ENCODE assay signal across 9 cellular contexts in the genomic region with DNA sequence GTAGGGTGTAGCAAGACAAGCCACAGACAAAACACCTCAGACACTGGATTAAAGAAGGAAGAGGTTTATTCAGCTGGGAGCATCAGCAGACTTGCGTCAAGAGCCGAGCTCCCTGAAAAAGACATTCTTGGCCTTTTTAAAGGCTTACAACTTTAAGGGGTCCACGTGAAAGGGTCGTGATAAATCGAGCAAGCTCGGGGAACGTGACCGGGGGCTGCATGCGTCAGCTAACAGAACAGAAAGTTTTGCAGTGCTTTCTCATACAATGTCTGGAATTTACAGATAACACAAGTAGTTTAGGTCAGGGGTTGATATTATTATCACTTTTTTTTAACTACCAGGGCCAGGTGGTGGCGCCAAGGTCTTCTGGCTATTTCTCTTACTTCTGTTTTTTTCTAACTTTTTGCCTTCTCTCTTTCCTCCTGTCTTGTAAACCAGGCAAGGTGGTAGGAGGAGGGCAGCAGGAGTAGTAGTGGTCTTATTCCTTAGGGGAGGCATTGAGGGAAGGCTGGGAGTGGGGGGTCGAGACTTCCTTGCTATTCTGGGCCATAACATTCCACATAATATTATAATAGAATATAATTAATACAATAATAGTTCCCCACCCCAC. TPM values are rescaled to one million over a fixed set of nuclear protein-coding genes. Genes with fewer than 3 reads are reported as not detected.
DNase-seq lines count a peak whose midpoint lies in the region; ATAC-seq and TF ChIP-seq lines count a peak whose summit lies in the region.
"Had no signal": no experiment of that assay in that cellular context is flagged by ENCODE, and none has a peak within 500 bp of the region (broad histone marks: within the 10 kb centered on the region; RNA-seq: fewer than 3 reads in every experiment).

No MANE protein-coding gene starts in this region.

- no peak for TF ChIP-seq POLR2A in gastroesophageal sphincter (IDR thresholded peaks at IDR 0.05)

- H3K4me3 ChIP-seq in gastroesophageal sphincter, result peak overlapping the region in 1 of 2 donors; percentile 46

- H3K4me1 ChIP-seq in gastroesophageal sphincter, result peaks cover 0 to 61% (median 12%) of the 10 kb centered on the region in 3 donors

- WGBS in gastroesophageal sphincter (ENCODE audit: low coverage in 1 of 2), 2 donors, result 67 to 79% methylated on average over 6 to 11 of the region's 11 CpGs

- no peak for ATAC-seq in gastroesophageal sphincter
- peak; percentile 26 to 47 for ATAC-seq in stimulated activated naive B cell treated with anti-CD40 and anti-IgM and Interleukin-4, amounts not matched to agents 10 μg/mL and 1 μg/mL and 100 μg/mL, for 72 hours (replicated peaks)

- no peaks in the 10 kb centered on the region for H3K9me3 ChIP-seq in gastroesophageal sphincter

- no peaks in the 10 kb centered on the region for H3K27me3 Mint-ChIP-seq in stimulated activated naive B cell treated with anti-CD40 and anti-IgM and Interleukin-4, amounts not matched to agents 10 μg/mL and 1 μg/mL and 100 μg/mL, for 72 hours
- H3K27me3 Mint-ChIP-seq: CD4-positive, alpha-beta memory T cell had no signal

- H3K9me3 Mint-ChIP-seq in stimulated activated naive B cell treated with anti-CD40 and anti-IgM and Interleukin-4, amounts not matched to agents 10 μg/mL and 1 μg/mL and 100 μg/mL, for 72 hours, result no peaks in the 10 kb centered on the region
- H3K9me3 Mint-ChIP-seq: CD4-positive, alpha-beta memory T cell had no signal

- TF ChIP-seq EP300 in gastroesophageal sphincter (IDR thresholded peaks at IDR 0.05), result no peak

- no peaks in the 10 kb centered on the region for H3K27me3 ChIP-seq in gastroesophageal sphincter

- H3K27ac ChIP-seq in gastroesophageal sphincter, result peak overlapping the region; percentile 12 to 87 (median 86)

- H3K4me3 Mint-ChIP-seq in stimulated activated naive B cell treated with anti-CD40 and anti-IgM and Interleukin-4, amounts not matched to agents 10 μg/mL and 1 μg/mL and 100 μg/mL, for 72 hours, result peak overlapping the region; percentile 61 to 73
- H3K4me3 Mint-ChIP-seq: CD4-positive, alpha-beta memory T cell had no signal

- TF ChIP-seq CTCF in gastroesophageal sphincter (IDR thresholded peaks at IDR 0.05), result no peak

- no peaks in the 10 kb centered on the region for H3K36me3 ChIP-seq in gastroesophageal sphincter

- DNase-seq in SIG-M5 treated with dmso at 0.1 percent for 504 hours (lab: John Stamatoyannopoulos, UW; ENCODE audit: unreplicated experiment) (peak; percentile 51), SIG-M5 (lab: John Stamatoyannopoulos, UW) (no peak), SKM-1 treated with dmso at 0.1 percent for 144 hours (lab: John Stamatoyannopoulos, UW; ENCODE audit: unreplicated experiment) (peak; percentile 67), NCI-H2081 (lab: John Stamatoyannopoulos, UW) (no peak), amniotic stem cell (lab: John Stamatoyannopoulos, UW) (no peak)
- DNase-seq in stimulated activated naive B cell treated with anti-CD40 and anti-IgM and Interleukin-4, amounts not matched to agents 10 μg/mL and 1 μg/mL and 100 μg/mL, for 72 hours, result no peak
- no peak for DNase-seq in central memory CD4-positive, alpha-beta T cell

- peak overlapping the region; percentile 86 for H3K27ac Mint-ChIP-seq in stimulated activated naive B cell treated with anti-CD40 and anti-IgM and Interleukin-4, amounts not matched to agents 10 μg/mL and 1 μg/mL and 100 μg/mL, for 72 hours

- peaks cover 34 to 53% of the 10 kb centered on the region in 2 donors for H3K4me1 Mint-ChIP-seq in stimulated activated naive B cell treated with anti-CD40 and anti-IgM and Interleukin-4, amounts not matched to agents 10 μg/mL and 1 μg/mL and 100 μg/mL, for 72 hours

- H3K36me3 Mint-ChIP-seq in stimulated activated naive B cell treated with anti-CD40 and anti-IgM and Interleukin-4, amounts not matched to agents 10 μg/mL and 1 μg/mL and 100 μg/mL, for 72 hours, result peaks cover 0 to 1% of the 10 kb centered on the region in 2 donors
- H3K36me3 Mint-ChIP-seq: CD4-positive, alpha-beta memory T cell had no signal

RNA-seq across cellular contexts. Expression of a gene that starts 0.6 kb away (rescaled TPM):
- total RNA-seq in gastroesophageal sphincter, result 10 to 100 TPM in 2 of 4 donors, 1 to 10 TPM in 2; 6.4 to 15.1 (median 11.2) TPM

RNA-seq across cellular contexts. Expression of a gene that starts 5.6 kb away (rescaled TPM):
- total RNA-seq in gastroesophageal sphincter, result 10 to 100 TPM; 12.6 to 33.0 (median 26.1) TPM

RNA-seq across cellular contexts. Expression of a gene that starts 21.0 kb away (rescaled TPM):
- 100 to 1,000 TPM; 145 to 203 (median 159) TPM for total RNA-seq in gastroesophageal sphincter

RNA-seq across cellular contexts. Expression of a gene that starts 29.3 kb away (rescaled TPM):
- 100 to 1,000 TPM in 1 of 4 donors, 10 to 100 TPM in 3; 44.5 to 140 (median 81.2) TPM for total RNA-seq in gastroesophageal sphincter

Comparison
In these comparisons a context has a peak if more than half of its experiments do, and no peak if none do; other contexts are left out.
1. DNase-seq: peak in SIG-M5 treated with dmso at 0.1 percent for 504 hours (single experiment) and SKM-1 treated with dmso at 0.1 percent for 144 hours (single experiment); none in SIG-M5 (single experiment), stimulated activated naive B cell treated with anti-CD40 and anti-IgM and Interleukin-4, amounts not matched to agents 10 μg/mL and 1 μg/mL and 100 μg/mL, for 72 hours (single experiment), NCI-H2081 (0 of 2), central memory CD4-positive, alpha-beta T cell (single experiment) and amniotic stem cell (single experiment).